11 cellular contexts compared by ENCODE assay signal in the genomic region with DNA sequence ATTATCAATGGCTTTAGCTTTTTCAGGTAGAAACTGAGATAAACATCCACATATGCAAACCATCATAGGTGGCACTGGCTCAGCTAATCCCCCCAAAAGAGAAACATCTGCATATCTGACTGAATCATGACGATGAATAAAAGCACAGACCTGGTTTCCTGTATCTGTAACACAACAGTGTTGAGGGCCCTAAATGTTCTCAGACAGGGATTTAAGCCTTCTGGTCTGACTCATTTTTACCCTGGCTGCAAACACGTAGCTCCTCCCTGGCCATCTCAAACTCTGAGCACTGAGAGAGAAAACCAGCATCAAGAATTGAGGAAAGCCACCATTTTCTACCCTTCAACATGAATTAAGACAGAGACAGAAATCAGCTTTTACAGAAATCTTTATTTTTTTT. TPM values are rescaled to one million over a fixed set of nuclear protein-coding genes. Genes with fewer than 3 reads are reported as not detected.
DNase-seq lines count a peak whose midpoint lies in the region; ATAC-seq lines count a peak whose summit lies in the region.
"Had no signal": no experiment of that assay in that cellular context is flagged by ENCODE, and none has a peak within 500 bp of the region (broad histone marks: within the 10 kb centered on the region; RNA-seq: fewer than 3 reads in every experiment).

No MANE protein-coding gene starts in this region.

- H3K27ac Mint-ChIP-seq in naive B cell: peak overlapping the region in 5 of 6 donors; percentile 81 to 95 (median 88)
- H3K27ac Mint-ChIP-seq: nephron, WTC11 had no signal

- no peaks in the 10 kb centered on the region for H3K4me1 ChIP-seq in right cardiac atrium (ENCODE audit: control insufficient read depth, insufficient read depth, low read length)

- DNase-seq in EL: peak; percentile 36
- peak; percentile 40 for DNase-seq in NCI-H82 treated with DMSO at 0.1 percent for 48 hours (lab: John Stamatoyannopoulos, UW; ENCODE audit: unreplicated experiment)
- DNase-seq in amniotic epithelial cell (ENCODE audit: low read depth): peak; percentile 91
- DNase-seq in naive B cell: no peak
- no peak for DNase-seq in right cardiac atrium
- no peak for DNase-seq in posterior cingulate gyrus
- no peak for DNase-seq in ACHN
- DNase-seq in NCI-H774 (lab: John Stamatoyannopoulos, UW): no peak
- DNase-seq: NCI-H524 had no signal

- no peak overlapping the region for H3K4me3 ChIP-seq in right cardiac atrium (ENCODE audit: low read length)

- intact Hi-C loops in right cardiac atrium (cut with DNase I) (no loop called here), posterior cingulate gyrus (cut with DNase I) (no loop called here)

- no peaks in the 10 kb centered on the region for H3K27me3 Mint-ChIP-seq in naive B cell

- 90% methylated on average over 2 of the region's 2 CpGs for WGBS in right cardiac atrium

- in situ Hi-C loops in ACHN (cut with HindIII; ENCODE audit: low pct_ligation_motif_present, low pct_unique_long_range_greater_than_20kb, low sequenced_read_pairs): no loop called here

- H3K27me3 ChIP-seq in right cardiac atrium (ENCODE audit: control insufficient read depth, insufficient read depth): no peaks in the 10 kb centered on the region

- peaks cover 33 to 44% (median 43%) of the 10 kb centered on the region in 3 donors for H3K4me1 Mint-ChIP-seq in naive B cell
- H3K4me1 Mint-ChIP-seq: nephron, WTC11 had no signal

- ATAC-seq in naive B cell (ENCODE audit: low read depth in 2 of 2) (no peak), right cardiac atrium (no peak)
- ATAC-seq: WTC11 had no signal

- no peak overlapping the region for H3K27ac ChIP-seq in right cardiac atrium (ENCODE audit: low read length)

- peaks cover 4 to 6% of the 10 kb centered on the region in 2 donors for H3K36me3 Mint-ChIP-seq in naive B cell

- peak overlapping the region in 4 of 8 donors; percentile 43 to 67 (median 54) for H3K4me3 Mint-ChIP-seq in naive B cell
- H3K4me3 Mint-ChIP-seq: nephron, WTC11 had no signal

- no peaks in the 10 kb centered on the region for H3K9me3 ChIP-seq in right cardiac atrium (ENCODE audit: control insufficient read depth, low read length)

- no peaks in the 10 kb centered on the region for H3K9me3 Mint-ChIP-seq in naive B cell
- H3K9me3 Mint-ChIP-seq: nephron, WTC11 had no signal

RNA-seq across cellular contexts. Expression of a gene that starts 35.2 kb away (rescaled TPM):
- polyA plus RNA-seq in naive B cell (ENCODE audit: low read depth in 6 of 6) (10 to 100 TPM; 32.6 to 42.8 (median 39.9) TPM), right cardiac atrium (9.8 TPM)
- 10 to 100 TPM; 25.3 to 33.2 (median 28.3) TPM for total RNA-seq in right cardiac atrium

RNA-seq across cellular contexts. Expression of a gene that starts 35.2 kb away (rescaled TPM):
- polyA plus RNA-seq in naive B cell (ENCODE audit: low read depth in 6 of 6): 1 to 10 TPM in 4 of 6 donors, under 1 TPM in 1, not detected in 1; 0.50 to 2.0 (median 1.5) TPM
- total RNA-seq in right cardiac atrium: 1 to 10 TPM; 4.4 to 6.5 (median 5.1) TPM
- 0.50 TPM for polyA plus RNA-seq in right cardiac atrium

RNA-seq across cellular contexts. Expression of a gene that starts 52.0 kb away (rescaled TPM):
- 10 to 100 TPM; 66.0 to 87.6 (median 75.1) TPM for polyA plus RNA-seq in naive B cell (ENCODE audit: low read depth in 6 of 6)
- total RNA-seq in right cardiac atrium: 100 to 1,000 TPM; 133 to 180 (median 149) TPM
- 51.8 TPM for polyA plus RNA-seq in right cardiac atrium

Comparison
In these comparisons a context has a peak if more than half of its experiments do, and no peak if none do; other contexts are left out.
1. DNase-seq: peak in EL (single experiment), NCI-H82 treated with DMSO at 0.1 percent for 48 hours (single experiment) and amniotic epithelial cell (single experiment); none in naive B cell (single experiment), right cardiac atrium (0 of 3), posterior cingulate gyrus (0 of 10), ACHN (single experiment) and NCI-H774 (single experiment).